ENCODE assay signal across 20 cellular contexts in genomic region chr10:130491011-130491697, GRCh38.
DNase-seq lines count a peak whose midpoint lies in the region; ATAC-seq and FAIRE-seq lines count a peak whose summit lies in the region.
"Had no signal": no experiment of that assay in that cellular context is flagged by ENCODE, and none has a peak within 500 bp of the region (broad histone marks: within the 10 kb centered on the region; RNA-seq: fewer than 3 reads in every experiment).

No MANE protein-coding gene starts in this region.

- ATAC-seq in right cardiac atrium (no peak), HG03280 (IDR thresholded peaks at IDR 0.05; ENCODE audit: unreplicated experiment) (no peak)
- ATAC-seq: A549, GM12878, Panc1, Right ventricle myocardium inferior had no signal

- H3K23ac ChIP-seq in neuronal stem cell (ENCODE audit: low read depth, low read length, poor library complexity): no peak overlapping the region

- H4K91ac ChIP-seq in neuronal stem cell (ENCODE audit: low read depth, low read length, poor library complexity): no peak overlapping the region

- H3K27ac ChIP-seq in right cardiac atrium (ENCODE audit: low read length): no peak overlapping the region
- H3K27ac ChIP-seq in neuronal stem cell (replicated peaks; ENCODE audit: low read length): no peak overlapping the region
- no peak overlapping the region for H3K27ac ChIP-seq in Karpas-422 (ENCODE audit: low read length)
- H3K27ac ChIP-seq: A549; BLaER1 treated with 17β-estradiol and CSF1 and Interleukin-3, amounts not matched to agents 10 nM and 100 nM; HL-60 had no signal

- H2BK5ac ChIP-seq in neuronal stem cell (ENCODE audit: low read length): no peak overlapping the region

- no peaks in the 10 kb centered on the region for H3K79me2 ChIP-seq in Karpas-422 (ENCODE audit: low read length)

- WGBS in right cardiac atrium: 67% methylated on average over 5 of the region's 5 CpGs
- WGBS in neuronal stem cell (ENCODE audit: extremely low coverage in 2 of 2, insufficient read length in 2 of 2, insufficient replicate concordance in 1 of 2), 2 donors: no CpG with 5 or more reads among the region's 5 CpGs

- intact Hi-C loops in cardiac septum (cut with DNase I): no loop called here
- intact Hi-C loops in right cardiac atrium (cut with DNase I): no loop called here

- H3K4me3 ChIP-seq in right cardiac atrium (ENCODE audit: low read length): no peak overlapping the region
- H3K4me3 ChIP-seq in neuronal stem cell (ENCODE audit: low read length in 2 of 2): no peak overlapping the region
- no peak overlapping the region for H3K4me3 ChIP-seq in MG63
- H3K4me3 ChIP-seq in Karpas-422 (ENCODE audit: low read length): no peak overlapping the region
- H3K4me3 ChIP-seq: A549; BLaER1 treated with 17β-estradiol and CSF1 and Interleukin-3, amounts not matched to agents 10 nM and 100 nM; GM12878 had no signal

- H2AFZ ChIP-seq in neuronal stem cell (ENCODE audit: low read length) (no peak overlapping the region), Karpas-422 (ENCODE audit: low read length) (no peak overlapping the region)

- no peak overlapping the region for H4K8ac ChIP-seq in neuronal stem cell (ENCODE audit: low read depth, low read length)

- H3K18ac ChIP-seq in neuronal stem cell (ENCODE audit: low read length): peak overlapping the region; percentile 15

- no peaks in the 10 kb centered on the region for H3K79me1 ChIP-seq in neuronal stem cell (ENCODE audit: low read depth, low read length)

- H3K9ac ChIP-seq in neuronal stem cell (ENCODE audit: low read depth, low read length, poor library complexity) (no peak overlapping the region), Karpas-422 (ENCODE audit: low read length) (no peak overlapping the region)
- H3K9ac ChIP-seq: BLaER1 treated with 17β-estradiol and CSF1 and Interleukin-3, amounts not matched to agents 10 nM and 100 nM had no signal

- no peak overlapping the region for H3K14ac ChIP-seq in neuronal stem cell (ENCODE audit: low read length)

- no peak overlapping the region for H2BK15ac ChIP-seq in neuronal stem cell (ENCODE audit: low read length)

- H3K27me3 ChIP-seq in right cardiac atrium (ENCODE audit: control insufficient read depth, insufficient read depth) (no peaks in the 10 kb centered on the region), neuronal stem cell (ENCODE audit: control insufficient read depth in 3 of 3, insufficient read depth in 3 of 3, low read depth in 1 of 3, low read length in 3 of 3) (no peaks in the 10 kb centered on the region), MG63 (no peaks in the 10 kb centered on the region), Karpas-422 (ENCODE audit: low read length) (no peaks in the 10 kb centered on the region)
- H3K27me3 ChIP-seq: BLaER1 treated with 17β-estradiol and CSF1 and Interleukin-3, amounts not matched to agents 10 nM and 100 nM had no signal

- no peak overlapping the region for H2BK120ac ChIP-seq in neuronal stem cell (ENCODE audit: low read depth, low read length)

- no peaks in the 10 kb centered on the region for H4K20me1 ChIP-seq in Karpas-422 (ENCODE audit: insufficient read depth, low read depth, low read length)
- H4K20me1 ChIP-seq: BLaER1 treated with 17β-estradiol and CSF1 and Interleukin-3, amounts not matched to agents 10 nM and 100 nM had no signal

- no peaks in the 10 kb centered on the region for H3K9me2 ChIP-seq in Karpas-422 (replicated peaks; ENCODE audit: insufficient read depth, low read length)

- peak; percentile 97 for FAIRE-seq in endometrium (lab: Jason Lieb, UNC)
- FAIRE-seq: A549, GM12878, HTR-8/SVneo had no signal

- H3K4me2 ChIP-seq in neuronal stem cell (ENCODE audit: insufficient read depth, low read length, poor library complexity, severe bottlenecking): no peak overlapping the region
- no peak overlapping the region for H3K4me2 ChIP-seq in Karpas-422 (ENCODE audit: low read depth, low read length, poor library complexity, severe bottlenecking)
- H3K4me2 ChIP-seq: A549; BLaER1 treated with 17β-estradiol and CSF1 and Interleukin-3, amounts not matched to agents 10 nM and 100 nM had no signal

- no peak overlapping the region for H2AK5ac ChIP-seq in neuronal stem cell (ENCODE audit: low read depth, low read length)

- H3K9me3 ChIP-seq in right cardiac atrium (ENCODE audit: control insufficient read depth, low read length) (no peaks in the 10 kb centered on the region), neuronal stem cell (replicated peaks in 1 of 2; ENCODE audit: control insufficient read depth in 2 of 2, insufficient read depth in 1 of 2, low read depth in 1 of 2, low read length in 2 of 2) (no peaks in the 10 kb centered on the region), MG63 (no peaks in the 10 kb centered on the region), Karpas-422 (ENCODE audit: low read length) (no peaks in the 10 kb centered on the region)
- H3K9me3 ChIP-seq: A549; BLaER1 treated with 17β-estradiol and CSF1 and Interleukin-3, amounts not matched to agents 10 nM and 100 nM had no signal

- peak; percentile 27 for DNase-seq in cardiac septum (ENCODE audit: low spot score)
- no peak for DNase-seq in right cardiac atrium
- DNase-seq in neuronal stem cell (ENCODE audit: low spot score): no peak
- no peak for DNase-seq in activated CD4-positive, alpha-beta T cell treated with anti-CD3 and anti-CD28 coated beads for 1 hour
- no peak for DNase-seq in MG63
- no peak for DNase-seq in Karpas-422
- DNase-seq: DND-41, GDM1, HCEC 1CT, NCI-H1436, NCI-H510A treated with DMSO at 0.1 percent for 48 hours had no signal

- no peak overlapping the region for H2BK12ac ChIP-seq in neuronal stem cell (ENCODE audit: low read length)

- H3K4ac ChIP-seq in neuronal stem cell (ENCODE audit: low read length): no peak overlapping the region

- H3K4me1 ChIP-seq in right cardiac atrium (ENCODE audit: control insufficient read depth, insufficient read depth, low read length): no peaks in the 10 kb centered on the region
- peaks cover 0 to 7% of the 10 kb centered on the region in 2 donors for H3K4me1 ChIP-seq in neuronal stem cell (ENCODE audit: control insufficient read depth in 2 of 2, insufficient read depth in 1 of 2, low read depth in 1 of 2, low read length in 2 of 2)
- H3K4me1 ChIP-seq in Karpas-422 (ENCODE audit: low read length): no peaks in the 10 kb centered on the region
- H3K4me1 ChIP-seq: A549; BLaER1 treated with 17β-estradiol and CSF1 and Interleukin-3, amounts not matched to agents 10 nM and 100 nM had no signal

- no peaks in the 10 kb centered on the region for H3K36me3 ChIP-seq in neuronal stem cell (replicated peaks in 1 of 2; ENCODE audit: control insufficient read depth in 2 of 2, insufficient read depth in 2 of 2, low read length in 2 of 2)
- no peaks in the 10 kb centered on the region for H3K36me3 ChIP-seq in MG63
- no peaks in the 10 kb centered on the region for H3K36me3 ChIP-seq in Karpas-422 (ENCODE audit: insufficient read depth, low read length)
- H3K36me3 ChIP-seq: BLaER1 treated with 17β-estradiol and CSF1 and Interleukin-3, amounts not matched to agents 10 nM and 100 nM had no signal
